21 cellular contexts compared by ENCODE assay signal in genomic region chr5:16757989-16758501, GRCh38.
"Had no signal": no experiment of that assay in that cellular context is flagged by ENCODE, and none has a peak within 500 bp of the region (broad histone marks: within the 10 kb centered on the region; RNA-seq: fewer than 3 reads in every experiment).

No MANE protein-coding gene starts in this region.

- H3K27ac Mint-ChIP-seq: activated naive CD8-positive, alpha-beta T cell treated with anti-CD3 and anti-CD28 coated beads, Interleukin-2, amount 10 ng/mL, durations not matched to agents 7 days and 5 days; activated T-helper 1 cell treated with anti-CD3 and anti-CD28 coated beads, Interleukin-12 subunit alpha, Interleukin-12 subunit beta, Interleukin-2, Interleukin-4 antibody, amounts not matched to agents 30 ng/mL and 10 ng/mL and 1 ng/mL, durations not matched to agents 14 hours and 24 hours and 36 hours; naive B cell; stimulated activated naive B cell treated with anti-CD40 and anti-IgM and Interleukin-4, amounts not matched to agents 10 μg/mL and 1 μg/mL and 100 μg/mL, for 72 hours had no signal

- H3K9me3 Mint-ChIP-seq: activated CD4-positive, alpha-beta T cell treated with anti-CD3 and anti-CD28 coated beads, Interleukin-2, amount 10 ng/mL, durations not matched to agents 7 days and 5 days; activated naive CD8-positive, alpha-beta T cell treated with anti-CD3 and anti-CD28 coated beads, Interleukin-2, amount 10 ng/mL, durations not matched to agents 7 days and 5 days; activated T-helper 1 cell treated with anti-CD3 and anti-CD28 coated beads, Interleukin-12 subunit alpha, Interleukin-12 subunit beta, Interleukin-2, Interleukin-4 antibody, amounts not matched to agents 30 ng/mL and 10 ng/mL and 1 ng/mL, durations not matched to agents 14 hours and 24 hours and 36 hours; naive B cell had no signal

- H3K4me3 Mint-ChIP-seq: activated CD4-positive, alpha-beta T cell treated with anti-CD3 and anti-CD28 coated beads, Interleukin-2, amount 10 ng/mL, durations not matched to agents 7 days and 5 days; activated naive CD8-positive, alpha-beta T cell treated with anti-CD3 and anti-CD28 coated beads, Interleukin-2, amount 10 ng/mL, durations not matched to agents 7 days and 5 days; activated T-helper 1 cell treated with anti-CD3 and anti-CD28 coated beads, Interleukin-12 subunit alpha, Interleukin-12 subunit beta, Interleukin-2, Interleukin-4 antibody, amounts not matched to agents 30 ng/mL and 10 ng/mL and 1 ng/mL, durations not matched to agents 14 hours and 24 hours and 36 hours; naive B cell; stimulated activated naive B cell treated with anti-CD40 and anti-IgM and Interleukin-4, amounts not matched to agents 10 μg/mL and 1 μg/mL and 100 μg/mL, for 72 hours had no signal

- H3K36me3 Mint-ChIP-seq: activated naive CD8-positive, alpha-beta T cell treated with anti-CD3 and anti-CD28 coated beads, Interleukin-2, amount 10 ng/mL, durations not matched to agents 7 days and 5 days; naive B cell; stimulated activated naive B cell treated with anti-CD40 and anti-IgM and Interleukin-4, amounts not matched to agents 10 μg/mL and 1 μg/mL and 100 μg/mL, for 72 hours had no signal

- H3K27ac ChIP-seq: breast epithelium, gastrocnemius medialis, heart left ventricle, neutrophil, tibial nerve, vagina had no signal

- H3K4me1 ChIP-seq: breast epithelium, gastrocnemius medialis, heart left ventricle, tibial nerve, vagina had no signal

- H3K36me3 ChIP-seq: breast epithelium, neutrophil had no signal

- H3K27me3 Mint-ChIP-seq: activated CD4-positive, alpha-beta T cell treated with anti-CD3 and anti-CD28 coated beads, Interleukin-2, amount 10 ng/mL, durations not matched to agents 7 days and 5 days; activated naive CD8-positive, alpha-beta T cell treated with anti-CD3 and anti-CD28 coated beads, Interleukin-2, amount 10 ng/mL, durations not matched to agents 7 days and 5 days; naive B cell; stimulated activated naive B cell treated with anti-CD40 and anti-IgM and Interleukin-4, amounts not matched to agents 10 μg/mL and 1 μg/mL and 100 μg/mL, for 72 hours had no signal

- DNase-seq: activated CD4-positive, alpha-beta T cell treated with anti-CD3 and anti-CD28 coated beads, Interleukin-2, amount 10 ng/mL, durations not matched to agents 7 days and 5 days; activated CD4-positive, CD25-positive, alpha-beta regulatory T cell; activated CD8-positive, alpha-beta memory T cell treated with anti-CD3 and anti-CD28 coated beads, Interleukin-2, amount 50 U/mL, for 48 hours; activated naive CD4-positive, alpha-beta T cell; activated naive CD8-positive, alpha-beta T cell treated with anti-CD3 and anti-CD28 coated beads, Interleukin-2, amount 10 ng/mL, durations not matched to agents 7 days and 5 days; anterior cingulate cortex; erythroblast; gastrocnemius medialis; heart left ventricle; islet precursor cell; naive B cell; posterior cingulate gyrus; stimulated activated CD4-positive, alpha-beta T cell treated with anti-CD3 and anti-CD28 coated beads, Interleukin-15, amount 100 ng/mL, for 24 hours; stimulated activated CD4-positive, alpha-beta T cell treated with anti-CD3 and anti-CD28 coated beads, Interleukin-4, amount 100 ng/mL, for 1 hour; stimulated activated naive B cell treated with anti-CD40 and anti-IgM and Interleukin-4, amounts not matched to agents 10 μg/mL and 1 μg/mL and 100 μg/mL, for 72 hours; T-helper 2 cell had no signal

- H3K4me3 ChIP-seq: breast epithelium, gastrocnemius medialis, heart left ventricle, tibial nerve, vagina had no signal

- H3K9me3 ChIP-seq: breast epithelium, gastrocnemius medialis, heart left ventricle, neutrophil, tibial nerve, vagina had no signal

- H3K27me3 ChIP-seq: breast epithelium, gastrocnemius medialis, heart left ventricle, neutrophil, tibial nerve, vagina had no signal

- ATAC-seq: gastrocnemius medialis; heart left ventricle; stimulated activated naive B cell treated with anti-CD40 and anti-IgM and Interleukin-4, amounts not matched to agents 10 μg/mL and 1 μg/mL and 100 μg/mL, for 72 hours had no signal
